Comparison of ENCODE assay signal across 21 cellular contexts in the genomic region with DNA sequence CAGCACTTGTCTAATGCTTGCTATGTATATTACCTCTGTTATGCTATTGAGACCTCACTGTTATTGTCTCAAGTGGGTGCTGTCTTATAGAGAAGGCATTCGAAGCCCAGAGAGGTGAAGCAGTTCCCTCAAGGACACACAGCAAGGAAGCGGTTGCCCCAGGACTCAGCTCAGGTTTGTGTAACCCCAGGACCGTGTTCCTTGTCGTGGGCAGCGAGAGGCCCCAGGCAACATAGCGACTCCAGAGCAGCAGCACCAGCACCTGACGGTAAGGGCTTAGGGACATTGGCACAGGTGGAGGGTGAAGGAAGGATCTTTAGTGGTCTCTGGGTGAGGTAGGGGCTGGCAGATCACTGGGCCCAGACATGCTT. TPM values are rescaled to one million over a fixed set of nuclear protein-coding genes. Genes with fewer than 3 reads are reported as not detected.
DNase-seq lines count a peak whose midpoint lies in the region; ATAC-seq, FAIRE-seq and TF ChIP-seq lines count a peak whose summit lies in the region.
"Had no signal": no experiment of that assay in that cellular context is flagged by ENCODE, and none has a peak within 500 bp of the region (broad histone marks: within the 10 kb centered on the region; RNA-seq: fewer than 3 reads in every experiment).

No MANE protein-coding gene starts in this region.

- no peak for DNase-seq in A549 (ENCODE audit: low read depth in 1 of 2, low spot score in 1 of 2)
- no peak for DNase-seq in K562 (ENCODE audit: extremely low read depth in 1 of 4, low spot score in 3 of 4)
- peak; percentile 37 for DNase-seq in islet precursor cell
- DNase-seq in posterior vena cava (ENCODE audit: low spot score) = peak; percentile 63
- DNase-seq in activated naive CD4-positive, alpha-beta T cell (lab: John Stamatoyannopoulos, UW) = no peak
- DNase-seq in immature natural killer cell = no peak
- no peak for DNase-seq in SHP77 (lab: John Stamatoyannopoulos, UW)
- DNase-seq: AML-193, DMS153, DMS79, GF-D8, GOT3, H7 had no signal

- POLR2A ChIA-PET in A549 (lab: Yijun Ruan, JAX) = no interaction called here
- POLR2A ChIA-PET in K562 (lab: Yijun Ruan, JAX) = no interaction called here

- CTCF ChIA-PET in A549 (lab: Yijun Ruan, JAX) (interaction anchor here (1.4 to 2.2 kb wide), 2 partner anchors 9 to 190 kb away, joined by 7 to 8 read pairs; no protein-coding TSS in a partner anchor), K562 (lab: Yijun Ruan, JAX; ENCODE audit: low intra/inter-chr PET ratio) (no interaction called here)

- H3K27ac ChIP-seq in A549 (no peak overlapping the region), K562 (ENCODE audit: extremely low read depth, low read depth, low read length) (no peak overlapping the region)

- WGBS in A549 (ENCODE audit: missing lambda C conversion rate) = 31% methylated on average over 7 of the region's 7 CpGs
- WGBS in K562 (ENCODE audit: insufficient coverage, low coverage, missing lambda C conversion rate) = 11% methylated on average over 7 of the region's 7 CpGs

- TF ChIP-seq CTCF in A549 (IDR thresholded peaks at IDR 0.05) (no peak), K562 (IDR thresholded peaks at IDR 0.05 in 2 of 3, conservative IDR thresholded peaks at IDR 0.05 in 1 of 3; ENCODE audit: insufficient read depth in 2 of 3, low read depth in 1 of 3, low read length in 3 of 3) (no peak)

- H3K9me3 Mint-ChIP-seq in immature natural killer cell = peaks cover 0 to 1% (median 0%) of the 10 kb centered on the region in 6 donors

- H3K9ac ChIP-seq in K562 (ENCODE audit: insufficient read depth in 1 of 2, low read depth in 2 of 2, low read length in 2 of 2) = no peak overlapping the region

- H3K4me3 Mint-ChIP-seq in immature natural killer cell = peak overlapping the region in 1 of 5 donors; percentile 42
- H3K4me3 Mint-ChIP-seq: CD14-positive monocyte; CD4-positive, alpha-beta memory T cell had no signal

- H3K4me3 ChIP-seq in A549 = no peak overlapping the region
- no peak overlapping the region for H3K4me3 ChIP-seq in K562

- H3K4me1 Mint-ChIP-seq in immature natural killer cell = peaks cover 7 to 8% of the 10 kb centered on the region in 2 donors

- no peak overlapping the region for H3K4me2 ChIP-seq in A549
- H3K4me2 ChIP-seq in K562 (ENCODE audit: insufficient read depth, low read length) = no peak overlapping the region

- no peaks in the 10 kb centered on the region for H3K36me3 Mint-ChIP-seq in immature natural killer cell
- H3K36me3 Mint-ChIP-seq: CD14-positive monocyte; CD4-positive, alpha-beta memory T cell had no signal

- TF ChIP-seq POLR2A in A549 (IDR thresholded peaks at IDR 0.05; ENCODE audit: low read length) (no peak), K562 (conservative IDR thresholded peaks at IDR 0.05) (no peak)

- H4K20me1 ChIP-seq in K562 (replicated peaks; ENCODE audit: control insufficient read depth, insufficient read depth, low read length) = no peaks in the 10 kb centered on the region; the same call in 1 of the 2 replicates

- no peaks in the 10 kb centered on the region for H3K9me1 ChIP-seq in K562 (ENCODE audit: control insufficient read depth, insufficient read depth, low read length)

- in situ Hi-C loops in K562 (cut with MboI) = no loop called here

- no peaks in the 10 kb centered on the region for H3K79me2 ChIP-seq in K562 (ENCODE audit: control insufficient read depth, insufficient read depth, low read length)

- no peaks in the 10 kb centered on the region for H3K9me3 ChIP-seq in A549
- H3K9me3 ChIP-seq in K562 (replicated peaks; ENCODE audit: control insufficient read depth, insufficient read depth, low read depth, low read length) = no peaks in the 10 kb centered on the region

- BruUV-seq in K562 (replicated peaks; lab: Mats Ljungman, UMichigan) = no TSS peak

- peaks cover 0 to 20% of the 10 kb centered on the region in 2 experiments; a peak in 3 of 5 replicates for H3K27me3 ChIP-seq in K562 (ENCODE audit: control insufficient read depth in 2 of 2, insufficient read depth in 2 of 2, low read length in 2 of 2)

- TF ChIP-seq RAD21 in A549 (conservative IDR thresholded peaks at IDR 0.05 in 1 of 2, IDR thresholded peaks at IDR 0.05 in 1 of 2) = no peak
- no peak for TF ChIP-seq RAD21 in K562 (CRISPR knock-in tag; conservative IDR thresholded peaks at IDR 0.05 in 1 of 2, IDR thresholded peaks at IDR 0.05 in 1 of 2)

- no peak overlapping the region for H3K27ac Mint-ChIP-seq in immature natural killer cell
- H3K27ac Mint-ChIP-seq: CD14-positive monocyte; CD4-positive, alpha-beta memory T cell had no signal

- peaks cover 6% of the 10 kb centered on the region; the same call in 1 of the 3 replicates for H3K4me1 ChIP-seq in A549
- peaks cover 9 to 17% of the 10 kb centered on the region in 2 experiments; a peak in 4 of 5 replicates for H3K4me1 ChIP-seq in K562 (replicated peaks in 1 of 2; ENCODE audit: control insufficient read depth in 2 of 2, insufficient read depth in 2 of 2, low read length in 2 of 2)

- TF ChIP-seq EP300 in A549 (IDR thresholded peaks at IDR 0.05) = no peak
- no peak for TF ChIP-seq EP300 in K562 (IDR thresholded peaks at IDR 0.05; ENCODE audit: low read length)

- FAIRE-seq in A549 (lab: Jason Lieb, UNC) (no peak), K562 (lab: Jason Lieb, UNC) (no peak)
- FAIRE-seq: A204.1 had no signal

- no peak overlapping the region for H2AFZ ChIP-seq in K562 (ENCODE audit: low read depth, low read length)

- H3K27me3 Mint-ChIP-seq in immature natural killer cell (ENCODE audit: low read depth in 3 of 3) = peaks cover 5 to 18% (median 5%) of the 10 kb centered on the region in 3 donors

- no peaks in the 10 kb centered on the region for H3K36me3 ChIP-seq in K562 (ENCODE audit: control insufficient read depth, insufficient read depth, low read length)

- intact Hi-C loops in K562 (cut with micrococcal nuclease) (no loop called here), posterior vena cava (cut with DNase I) (no loop called here)

- no peak for ATAC-seq in A549
- ATAC-seq in K562 = no peak
- no peak for ATAC-seq in HG02798 (IDR thresholded peaks at IDR 0.05; ENCODE audit: poor library complexity, unreplicated experiment)
- ATAC-seq: HCT116 had no signal

RNA-seq across cellular contexts. Expression of gene KLK15, which starts 2.4 kb away (rescaled TPM):
- polyA plus RNA-seq in A549 (2011; rRNA removed) = not detected in 2 replicates
- not detected in 2 replicates for polyA plus RNA-seq in A549 (2012; cell fraction: cytosol; rRNA removed)
- polyA plus RNA-seq in A549 (2012; cell fraction: nucleus; rRNA removed) = not detected in 2 replicates
- not detected in 3 replicates for polyA plus RNA-seq in A549 (2017; fragmentation: RNase III; extraction: RNeasy Plus Mini Kit Qiagen cat#74134 plus additional on column Dnase treatment)
- not detected in 2 replicates for polyA minus RNA-seq in A549 (2011; rRNA and poly(A)+ RNA removed)
- not detected in 2 replicates for total RNA-seq in K562 (2011; cell fraction: chromatin; rRNA removed; ENCODE audit: low replicate concordance)
- total RNA-seq in K562 (2011; cell fraction: nucleolus; rRNA removed) = not detected in 2 replicates
- not detected in 2 replicates for total RNA-seq in K562 (2011; cell fraction: nucleoplasm; rRNA removed)
- total RNA-seq in K562 (2014; rRNA removed) = not detected in 2 replicates
- total RNA-seq in K562 (2014; rRNA removed; fragmentation: Illumina TruSeq; extraction: Trizol) = not detected in 2 replicates
- total RNA-seq in K562 (2015; rRNA removed; fragmentation: Illumina TruSeq; extraction: Trizol) = not detected in 2 replicates
- not detected in 2 replicates for total RNA-seq in K562 (2021)
- not detected in 2 replicates for polyA plus RNA-seq in K562 (2011; rRNA removed)
- not detected in 2 replicates for polyA plus RNA-seq in K562 (2011; cell fraction: cytosol; rRNA removed)
- not detected in 2 replicates for polyA plus RNA-seq in K562 (2011; cell fraction: nucleus; rRNA removed)
- not detected in 2 replicates for polyA plus RNA-seq in K562 (2012)
- polyA plus RNA-seq in K562 (2014; fragmentation: Illumina TruSeq; extraction: Trizol) = not detected in 2 replicates
- not detected for polyA plus RNA-seq in K562 (2014; fragmentation: Nextera tagmentation; extraction: Ambion mirVana)
- polyA plus RNA-seq in K562 (2014; rRNA removed) = not detected in 2 replicates
- not detected in 2 replicates for polyA minus RNA-seq in K562 (2011; rRNA and poly(A)+ RNA removed)
- not detected in 2 replicates for polyA minus RNA-seq in K562 (2011; cell fraction: cytosol; rRNA and poly(A)+ RNA removed)
- not detected in 2 replicates for polyA minus RNA-seq in K562 (2011; cell fraction: nucleus; rRNA and poly(A)+ RNA removed)
- not detected for total RNA-seq in posterior vena cava
- not detected for polyA plus RNA-seq in immature natural killer cell
- total RNA-seq: CD4-positive, alpha-beta memory T cell; Daoy; H7; HT-29 had no signal
- polyA plus RNA-seq: BJ; CD14-positive monocyte; CD4-positive, alpha-beta memory T cell had no signal

RNA-seq across cellular contexts. Expression of gene KLK1, which starts 7.4 kb away (rescaled TPM):
- polyA plus RNA-seq in A549 (2011; rRNA removed) (0.25 and 0.30 TPM in 2 replicates), A549 (2017; fragmentation: RNase III; extraction: RNeasy Plus Mini Kit Qiagen cat#74134 plus additional on column Dnase treatment) (not detected in 3 replicates), K562 (2011; rRNA removed) (9.6 and 13.5 TPM in 2 replicates), K562 (2014; fragmentation: Illumina TruSeq; extraction: Trizol) (14.3 and 15.4 TPM in 2 replicates), K562 (2014; fragmentation: Nextera tagmentation; extraction: Ambion mirVana) (10 to 100 TPM in 1 of 2 experiments, 1 to 10 TPM in 1; 9.1 to 10.3 TPM), K562 (2014; rRNA removed) (5.3 and 9.8 TPM in 2 replicates), immature natural killer cell (not detected)
- 0.11 and 0.12 TPM in 2 replicates for polyA plus RNA-seq in A549 (2012; cell fraction: cytosol; rRNA removed)
- polyA plus RNA-seq in A549 (2012; cell fraction: nucleus; rRNA removed) = 0.07 and 0.12 TPM in 2 replicates
- polyA minus RNA-seq in A549 (2011; rRNA and poly(A)+ RNA removed) = 0.97 TPM in 1 of 2 replicates, not detected in the other
- 12.6 and 15.0 TPM in 2 replicates for total RNA-seq in K562 (2011; cell fraction: chromatin; rRNA removed; ENCODE audit: low replicate concordance)
- total RNA-seq in K562 (2011; cell fraction: nucleolus; rRNA removed) = 8.7 and 9.7 TPM in 2 replicates
- total RNA-seq in K562 (2011; cell fraction: nucleoplasm; rRNA removed) = 14.8 and 17.8 TPM in 2 replicates
- total RNA-seq in K562 (2014; rRNA removed) (1.2 and 3.1 TPM in 2 replicates), K562 (2014; rRNA removed; fragmentation: Illumina TruSeq; extraction: Trizol) (1.5 TPM in 2 replicates), K562 (2015; rRNA removed; fragmentation: Illumina TruSeq; extraction: Trizol) (0.87 and 1.3 TPM in 2 replicates), K562 (2021) (9.3 and 11.7 TPM in 2 replicates), posterior vena cava (under 1 TPM in 1 of 2 donors, not detected in 1; 0.67 TPM)
- 16.9 and 24.1 TPM in 2 replicates for polyA plus RNA-seq in K562 (2011; cell fraction: cytosol; rRNA removed)
- 23.3 and 36.6 TPM in 2 replicates for polyA plus RNA-seq in K562 (2011; cell fraction: nucleus; rRNA removed)
- polyA plus RNA-seq in K562 (2012) = 13.7 and 31.9 TPM in 2 replicates
- polyA minus RNA-seq in K562 (2011; rRNA and poly(A)+ RNA removed) = 8.6 and 11.7 TPM in 2 replicates
- polyA minus RNA-seq in K562 (2011; cell fraction: cytosol; rRNA and poly(A)+ RNA removed) = 8.4 and 11.9 TPM in 2 replicates
- 7.9 and 10.4 TPM in 2 replicates for polyA minus RNA-seq in K562 (2011; cell fraction: nucleus; rRNA and poly(A)+ RNA removed)
- total RNA-seq: CD4-positive, alpha-beta memory T cell; Daoy; H7 had no signal
- polyA plus RNA-seq: CD4-positive, alpha-beta memory T cell had no signal

RNA-seq across cellular contexts. Expression of gene KLK3, which starts 23.7 kb away (rescaled TPM):
- polyA plus RNA-seq in A549 (2011; rRNA removed) = not detected in 2 replicates
- not detected in 2 replicates for polyA plus RNA-seq in A549 (2012; cell fraction: cytosol; rRNA removed)
- not detected in 2 replicates for polyA plus RNA-seq in A549 (2012; cell fraction: nucleus; rRNA removed)
- not detected in 3 replicates for polyA plus RNA-seq in A549 (2017; fragmentation: RNase III; extraction: RNeasy Plus Mini Kit Qiagen cat#74134 plus additional on column Dnase treatment)
- not detected in 2 replicates for polyA minus RNA-seq in A549 (2011; rRNA and poly(A)+ RNA removed)
- total RNA-seq in K562 (2011; cell fraction: chromatin; rRNA removed; ENCODE audit: low replicate concordance) = not detected in 2 replicates
- not detected in 2 replicates for total RNA-seq in K562 (2011; cell fraction: nucleolus; rRNA removed)
- total RNA-seq in K562 (2011; cell fraction: nucleoplasm; rRNA removed) = not detected in 2 replicates
- total RNA-seq in K562 (2014; rRNA removed) = not detected in 2 replicates
- total RNA-seq in K562 (2014; rRNA removed; fragmentation: Illumina TruSeq; extraction: Trizol) = not detected in 2 replicates
- total RNA-seq in K562 (2015; rRNA removed; fragmentation: Illumina TruSeq; extraction: Trizol) = not detected in 2 replicates
- total RNA-seq in K562 (2021) = not detected in 2 replicates
- polyA plus RNA-seq in K562 (2011; rRNA removed) = not detected in 2 replicates
- not detected in 2 replicates for polyA plus RNA-seq in K562 (2011; cell fraction: cytosol; rRNA removed)
- polyA plus RNA-seq in K562 (2011; cell fraction: nucleus; rRNA removed) = not detected in 2 replicates
- not detected in 2 replicates for polyA plus RNA-seq in K562 (2012)
- not detected in 2 replicates for polyA plus RNA-seq in K562 (2014; fragmentation: Illumina TruSeq; extraction: Trizol)
- not detected for polyA plus RNA-seq in K562 (2014; fragmentation: Nextera tagmentation; extraction: Ambion mirVana)
- polyA plus RNA-seq in K562 (2014; rRNA removed) = not detected in 2 replicates
- polyA minus RNA-seq in K562 (2011; rRNA and poly(A)+ RNA removed) = not detected in 2 replicates
- polyA minus RNA-seq in K562 (2011; cell fraction: cytosol; rRNA and poly(A)+ RNA removed) = not detected in 2 replicates
- polyA minus RNA-seq in K562 (2011; cell fraction: nucleus; rRNA and poly(A)+ RNA removed) = not detected in 2 replicates
- not detected for total RNA-seq in posterior vena cava
- not detected for polyA plus RNA-seq in immature natural killer cell
- total RNA-seq: CD4-positive, alpha-beta memory T cell; Daoy; H7; HT-29 had no signal
- polyA plus RNA-seq: BJ; CD14-positive monocyte; CD4-positive, alpha-beta memory T cell had no signal

RNA-seq across cellular contexts. Expression of gene ACP4, which starts 40.8 kb away (rescaled TPM):
- polyA plus RNA-seq in A549 (2011; rRNA removed) (not detected in 2 replicates), A549 (2017; fragmentation: RNase III; extraction: RNeasy Plus Mini Kit Qiagen cat#74134 plus additional on column Dnase treatment) (not detected in 3 replicates), K562 (2011; rRNA removed) (not detected in 2 replicates), K562 (2014; fragmentation: Illumina TruSeq; extraction: Trizol) (not detected in 2 replicates), K562 (2014; fragmentation: Nextera tagmentation; extraction: Ambion mirVana) (not detected), K562 (2014; rRNA removed) (not detected in 2 replicates), immature natural killer cell (not detected)
- polyA plus RNA-seq in A549 (2012; cell fraction: cytosol; rRNA removed) = not detected in 2 replicates
- polyA plus RNA-seq in A549 (2012; cell fraction: nucleus; rRNA removed) = not detected in 2 replicates
- polyA minus RNA-seq in A549 (2011; rRNA and poly(A)+ RNA removed) = not detected in 2 replicates
- not detected in 2 replicates for total RNA-seq in K562 (2011; cell fraction: chromatin; rRNA removed; ENCODE audit: low replicate concordance)
- not detected in 2 replicates for total RNA-seq in K562 (2011; cell fraction: nucleolus; rRNA removed)
- not detected in 2 replicates for total RNA-seq in K562 (2011; cell fraction: nucleoplasm; rRNA removed)
- total RNA-seq in K562 (2014; rRNA removed) (not detected in 2 replicates), K562 (2014; rRNA removed; fragmentation: Illumina TruSeq; extraction: Trizol) (not detected in 2 replicates), K562 (2015; rRNA removed; fragmentation: Illumina TruSeq; extraction: Trizol) (not detected in 2 replicates), K562 (2021) (not detected in 2 replicates), posterior vena cava (not detected)
- not detected in 2 replicates for polyA plus RNA-seq in K562 (2011; cell fraction: cytosol; rRNA removed)
- not detected in 2 replicates for polyA plus RNA-seq in K562 (2011; cell fraction: nucleus; rRNA removed)
- not detected in 2 replicates for polyA plus RNA-seq in K562 (2012)
- not detected in 2 replicates for polyA minus RNA-seq in K562 (2011; rRNA and poly(A)+ RNA removed)
- polyA minus RNA-seq in K562 (2011; cell fraction: cytosol; rRNA and poly(A)+ RNA removed) = not detected in 2 replicates
- not detected in 2 replicates for polyA minus RNA-seq in K562 (2011; cell fraction: nucleus; rRNA and poly(A)+ RNA removed)
- total RNA-seq: CD4-positive, alpha-beta memory T cell; Daoy; H7; HT-29 had no signal
- polyA plus RNA-seq: BJ; CD14-positive monocyte; CD4-positive, alpha-beta memory T cell had no signal

RNA-seq across cellular contexts. Expression of gene KLK2, which starts 42.2 kb away (rescaled TPM):
- polyA plus RNA-seq in A549 (2011; rRNA removed) = 0.42 and 0.49 TPM in 2 replicates
- 0.08 and 0.22 TPM in 2 replicates for polyA plus RNA-seq in A549 (2012; cell fraction: cytosol; rRNA removed)
- polyA plus RNA-seq in A549 (2012; cell fraction: nucleus; rRNA removed) = 0.62 and 1.2 TPM in 2 replicates
- 0.14 to 0.36 TPM (median 0.21 TPM) in 3 replicates for polyA plus RNA-seq in A549 (2017; fragmentation: RNase III; extraction: RNeasy Plus Mini Kit Qiagen cat#74134 plus additional on column Dnase treatment)
- 0.92 and 1.2 TPM in 2 replicates for polyA minus RNA-seq in A549 (2011; rRNA and poly(A)+ RNA removed)
- total RNA-seq in K562 (2011; cell fraction: chromatin; rRNA removed; ENCODE audit: low replicate concordance) = 1.3 and 4.1 TPM in 2 replicates
- total RNA-seq in K562 (2011; cell fraction: nucleolus; rRNA removed) = 1.3 and 1.8 TPM in 2 replicates
- total RNA-seq in K562 (2011; cell fraction: nucleoplasm; rRNA removed) = 0.88 and 2.5 TPM in 2 replicates
- not detected in 2 replicates for total RNA-seq in K562 (2014; rRNA removed)
- 0.47 TPM in 1 of 2 replicates, not detected in the other for total RNA-seq in K562 (2014; rRNA removed; fragmentation: Illumina TruSeq; extraction: Trizol)
- 0.18 and 0.38 TPM in 2 replicates for total RNA-seq in K562 (2015; rRNA removed; fragmentation: Illumina TruSeq; extraction: Trizol)
- total RNA-seq in K562 (2021) = 0.24 and 0.74 TPM in 2 replicates
- 0.31 and 0.39 TPM in 2 replicates for polyA plus RNA-seq in K562 (2011; rRNA removed)
- 0.52 TPM in 1 of 2 replicates, not detected in the other for polyA plus RNA-seq in K562 (2011; cell fraction: cytosol; rRNA removed)
- polyA plus RNA-seq in K562 (2011; cell fraction: nucleus; rRNA removed) = 0.94 and 2.9 TPM in 2 replicates
- 0.40 and 0.76 TPM in 2 replicates for polyA plus RNA-seq in K562 (2012)
- polyA plus RNA-seq in K562 (2014; fragmentation: Illumina TruSeq; extraction: Trizol) = 0.25 and 0.69 TPM in 2 replicates
- polyA plus RNA-seq in K562 (2014; fragmentation: Nextera tagmentation; extraction: Ambion mirVana) = under 1 TPM; 0.11 to 0.22 TPM
- 0.11 and 0.46 TPM in 2 replicates for polyA plus RNA-seq in K562 (2014; rRNA removed)
- polyA minus RNA-seq in K562 (2011; rRNA and poly(A)+ RNA removed) = 0.42 TPM in 1 of 2 replicates, not detected in the other
- not detected in 2 replicates for polyA minus RNA-seq in K562 (2011; cell fraction: cytosol; rRNA and poly(A)+ RNA removed)
- polyA minus RNA-seq in K562 (2011; cell fraction: nucleus; rRNA and poly(A)+ RNA removed) = 0.40 and 0.44 TPM in 2 replicates
- not detected for total RNA-seq in posterior vena cava
- polyA plus RNA-seq in immature natural killer cell = not detected
- total RNA-seq: CD4-positive, alpha-beta memory T cell; H7; HT-29 had no signal
- polyA plus RNA-seq: BJ; CD14-positive monocyte; CD4-positive, alpha-beta memory T cell had no signal

Comparison
In these comparisons a context has a peak if more than half of its experiments do, and no peak if none do; other contexts are left out.
1. DNase-seq: peak in islet precursor cell (single experiment) and posterior vena cava (single experiment); none in A549 (0 of 2), K562 (0 of 4), activated naive CD4-positive, alpha-beta T cell (0 of 4), immature natural killer cell (0 of 3) and SHP77 (0 of 2).
2. RNA of gene KLK1, which starts 7.4 kb away (polyA plus RNA-seq): 5.3 to 36.6 TPM in K562; 0.07 to 0.30 TPM in A549 and not detected in immature natural killer cell; every median in the first group is over 4 times any median in the second.
3. Of the 35 proteins assayed by ChIP-seq in both K562 and A549: peak only in K562: KDM1A; only in A549: none; in both: ZFP36; in neither: 33.